Comparison of ENCODE assay signal across 14 cellular contexts in the genomic region with DNA sequence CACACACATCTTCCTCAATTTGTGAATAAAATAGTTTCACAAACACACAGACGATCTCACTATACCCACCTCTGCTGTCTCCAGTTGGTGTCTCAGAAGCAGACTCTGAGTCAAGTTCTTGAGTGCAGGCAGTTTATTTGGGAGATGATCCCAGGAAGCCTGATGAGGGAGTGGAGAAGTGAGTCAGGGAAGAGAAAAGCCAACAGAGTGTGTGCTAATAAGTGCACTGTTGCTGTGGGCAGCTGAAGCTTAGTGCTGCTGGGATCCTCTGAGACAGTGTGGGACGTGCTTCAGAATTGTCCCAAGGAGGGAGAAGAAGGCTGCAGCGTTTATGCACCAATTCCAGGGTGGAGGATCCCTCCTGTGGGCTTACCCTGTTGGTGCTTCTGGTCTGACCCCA.
DNase-seq lines count a peak whose midpoint lies in the region; ATAC-seq and TF ChIP-seq lines count a peak whose summit lies in the region.
"Had no signal": no experiment of that assay in that cellular context is flagged by ENCODE, and none has a peak within 500 bp of the region (broad histone marks: within the 10 kb centered on the region; RNA-seq: fewer than 3 reads in every experiment).

No MANE protein-coding gene starts in this region.

- peak overlapping the region; percentile 17 for H3K27ac Mint-ChIP-seq in activated naive CD8-positive, alpha-beta T cell treated with anti-CD3 and anti-CD28 coated beads, Interleukin-2, amount 10 ng/mL, durations not matched to agents 7 days and 5 days
- no peak overlapping the region for H3K27ac Mint-ChIP-seq in activated naive CD8-positive, alpha-beta T cell treated with anti-CD3 and anti-CD28 coated beads for 36 hours

- peaks cover 5% of the 10 kb centered on the region for H3K36me3 Mint-ChIP-seq in activated naive CD8-positive, alpha-beta T cell treated with anti-CD3 and anti-CD28 coated beads, Interleukin-2, amount 10 ng/mL, durations not matched to agents 7 days and 5 days
- H3K36me3 Mint-ChIP-seq in activated naive CD8-positive, alpha-beta T cell treated with anti-CD3 and anti-CD28 coated beads for 36 hours = no peaks in the 10 kb centered on the region
- H3K36me3 Mint-ChIP-seq: CD14-positive monocyte had no signal

- TF ChIP-seq CTCF in choroid plexus epithelial cell (conservative IDR thresholded peaks at IDR 0.05; ENCODE audit: low read depth, low read length) (no peak), GM10266 (IDR thresholded peaks at IDR 0.05; ENCODE audit: control insufficient read depth, insufficient read depth, low read depth, missing control alignments) (no peak)

- no peak for ATAC-seq in activated naive CD8-positive, alpha-beta T cell treated with anti-CD3 and anti-CD28 coated beads, Interleukin-2, amount 10 ng/mL, durations not matched to agents 7 days and 5 days (ENCODE audit: low read depth)
- ATAC-seq: Right ventricle myocardium inferior had no signal

- H3K4me3 Mint-ChIP-seq in activated naive CD8-positive, alpha-beta T cell treated with anti-CD3 and anti-CD28 coated beads, Interleukin-2, amount 10 ng/mL, durations not matched to agents 7 days and 5 days = no peak overlapping the region
- H3K4me3 Mint-ChIP-seq in activated naive CD8-positive, alpha-beta T cell treated with anti-CD3 and anti-CD28 coated beads for 36 hours = no peak overlapping the region
- H3K4me3 Mint-ChIP-seq: CD14-positive monocyte had no signal

- in situ Hi-C loops in ACHN (cut with HindIII; ENCODE audit: low pct_ligation_motif_present, low pct_unique_long_range_greater_than_20kb, low sequenced_read_pairs) = no loop called here

- H3K4me1 Mint-ChIP-seq in activated naive CD8-positive, alpha-beta T cell treated with anti-CD3 and anti-CD28 coated beads, Interleukin-2, amount 10 ng/mL, durations not matched to agents 7 days and 5 days = peaks cover 31% of the 10 kb centered on the region
- peaks cover 11% of the 10 kb centered on the region for H3K4me1 Mint-ChIP-seq in activated naive CD8-positive, alpha-beta T cell treated with anti-CD3 and anti-CD28 coated beads for 36 hours
- H3K4me1 Mint-ChIP-seq: CD14-positive monocyte had no signal

- peaks cover 17% of the 10 kb centered on the region for H3K27me3 Mint-ChIP-seq in activated naive CD8-positive, alpha-beta T cell treated with anti-CD3 and anti-CD28 coated beads, Interleukin-2, amount 10 ng/mL, durations not matched to agents 7 days and 5 days
- H3K27me3 Mint-ChIP-seq in activated naive CD8-positive, alpha-beta T cell treated with anti-CD3 and anti-CD28 coated beads for 36 hours = peaks cover 25% of the 10 kb centered on the region

- POLR2A ChIA-PET in activated naive CD8-positive, alpha-beta T cell treated with anti-CD3 and anti-CD28 coated beads, Interleukin-2, amount 10 ng/mL, durations not matched to agents 7 days and 5 days (lab: Charles Lee) = no interaction called here

- no peak overlapping the region for H3K4me3 ChIP-seq in choroid plexus epithelial cell (ENCODE audit: low read depth, low read length)
- H3K4me3 ChIP-seq: Peyer's patch had no signal

- no peaks in the 10 kb centered on the region for H3K9me3 Mint-ChIP-seq in activated naive CD8-positive, alpha-beta T cell treated with anti-CD3 and anti-CD28 coated beads, Interleukin-2, amount 10 ng/mL, durations not matched to agents 7 days and 5 days
- H3K9me3 Mint-ChIP-seq in activated naive CD8-positive, alpha-beta T cell treated with anti-CD3 and anti-CD28 coated beads for 36 hours = no peaks in the 10 kb centered on the region

- no peak for DNase-seq in activated naive CD8-positive, alpha-beta T cell treated with anti-CD3 and anti-CD28 coated beads, Interleukin-2, amount 10 ng/mL, durations not matched to agents 7 days and 5 days
- no peak for DNase-seq in activated naive CD8-positive, alpha-beta T cell treated with anti-CD3 and anti-CD28 coated beads for 36 hours
- DNase-seq in NAMALWA (ENCODE audit: low spot score) (peak; percentile 5), choroid plexus epithelial cell (ENCODE audit: low read depth) (peak; percentile 2), ACHN (no peak), NCI-H1930 (lab: John Stamatoyannopoulos, UW) (no peak), GM10266 (ENCODE audit: extremely low spot score) (no peak)
- DNase-seq: COR-L47, EL, NCI-H1092, NCI-H510A treated with DMSO at 0.1 percent for 48 hours, Peyer's patch had no signal

Comparison
In these comparisons a context has a peak if more than half of its experiments do, and no peak if none do; other contexts are left out.
1. DNase-seq: peak in NAMALWA (single experiment) and choroid plexus epithelial cell (single experiment); none in activated naive CD8-positive, alpha-beta T cell treated with anti-CD3 and anti-CD28 coated beads, Interleukin-2, amount 10 ng/mL, durations not matched to agents 7 days and 5 days (single experiment), activated naive CD8-positive, alpha-beta T cell treated with anti-CD3 and anti-CD28 coated beads for 36 hours (single experiment), ACHN (single experiment), NCI-H1930 (0 of 2) and GM10266 (single experiment).